1 cellular context compared by ENCODE assay signal in genomic region chr16:20401475-20402016, GRCh38.
TF ChIP-seq lines count a peak whose summit lies in the region.

No MANE protein-coding gene starts in this region.

TF ChIP-seq in H1, 55 proteins besides CTCF, POLR2A, EP300 and RAD21:
- TF ChIP-seq SP2 (IDR thresholded peaks at IDR 0.05; ENCODE audit: low read length) = no peak
- no peak for TF ChIP-seq JUND (IDR thresholded peaks at IDR 0.05; ENCODE audit: low read length)
- TF ChIP-seq CTBP2 (IDR thresholded peaks at IDR 0.05; ENCODE audit: borderline replicate concordance, insufficient read depth, insufficient read length, low read length) = no peak
- TF ChIP-seq PHF8 (conservative IDR thresholded peaks at IDR 0.05; ENCODE audit: low read depth, low read length) = no peak
- no peak for TF ChIP-seq RNF2 (IDR thresholded peaks at IDR 0.05; ENCODE audit: borderline replicate concordance, low read depth, low read length, missing control alignments, poor library complexity, severe bottlenecking)
- TF ChIP-seq BCL11A (IDR thresholded peaks at IDR 0.05; ENCODE audit: low read depth in 2 of 2, low read length in 2 of 2) = no peak
- no peak for TF ChIP-seq RFX5 (IDR thresholded peaks at IDR 0.05; ENCODE audit: borderline replicate concordance, low read depth, low read length)
- TF ChIP-seq HDAC6 (IDR thresholded peaks at IDR 0.05; ENCODE audit: low read depth, low read length) = no peak
- TF ChIP-seq SP1 (IDR thresholded peaks at IDR 0.05; ENCODE audit: low read depth, low read length) = no peak
- no peak for TF ChIP-seq ZNF274 (IDR thresholded peaks at IDR 0.05; ENCODE audit: borderline replicate concordance, extremely low read depth, low read length)
- TF ChIP-seq SIX5 (IDR thresholded peaks at IDR 0.05; ENCODE audit: low read depth, low read length) = no peak
- TF ChIP-seq EGR1 (IDR thresholded peaks at IDR 0.05; ENCODE audit: borderline replicate concordance, low read depth, low read length) = no peak
- TF ChIP-seq, protein P1, sequence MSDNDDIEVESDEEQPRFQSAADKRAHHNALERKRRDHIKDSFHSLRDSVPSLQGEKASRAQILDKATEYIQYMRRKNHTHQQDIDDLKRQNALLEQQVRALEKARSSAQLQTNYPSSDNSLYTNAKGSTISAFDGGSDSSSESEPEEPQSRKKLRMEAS (IDR thresholded peaks at IDR 0.05) = no peak
- TF ChIP-seq SUZ12 (IDR thresholded peaks at IDR 0.05; ENCODE audit: low read length) = no peak
- TF ChIP-seq SRF (IDR thresholded peaks at IDR 0.05; ENCODE audit: low read depth, low read length) = no peak
TF ChIP-seq in H1: peak in this region for 0.
